ENCODE assay signal across 8 cellular contexts in the genomic region with DNA sequence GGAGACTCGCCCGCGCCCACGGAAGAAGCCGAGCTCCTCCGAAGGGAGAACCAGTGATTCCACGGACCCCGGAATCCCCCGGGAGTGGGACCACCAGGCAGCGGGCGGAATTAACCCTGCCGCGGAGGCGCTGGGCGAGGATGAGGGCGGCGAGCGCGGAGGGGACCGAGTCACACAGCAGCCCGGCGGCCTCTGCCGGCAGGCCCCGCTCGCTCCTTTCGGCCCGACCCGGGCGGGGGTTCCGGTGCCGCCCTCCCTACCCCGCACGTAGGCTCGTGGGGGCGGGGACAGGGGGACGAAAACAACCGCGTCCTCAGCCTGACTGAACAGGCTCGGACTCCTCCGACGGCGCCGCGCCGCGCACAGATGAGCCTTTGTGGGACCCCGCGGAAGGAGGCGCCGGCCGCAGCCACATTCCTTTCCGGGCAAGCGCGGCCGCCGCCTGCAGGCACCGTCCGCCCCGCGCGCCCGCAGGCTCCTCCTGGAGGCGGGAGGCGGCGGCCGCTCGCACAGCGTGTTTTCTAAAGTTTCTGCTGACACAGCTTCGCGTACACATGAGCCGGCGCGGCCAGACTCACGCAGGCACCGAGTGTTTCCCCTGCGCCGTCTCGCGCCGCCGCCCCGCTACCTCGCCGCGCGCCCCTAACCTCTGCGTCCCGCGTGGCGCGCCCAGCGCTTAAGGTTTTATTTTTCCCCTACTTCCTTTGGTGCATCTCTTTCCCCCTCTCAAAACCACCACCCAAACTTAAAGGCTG.
DNase-seq lines count a peak whose midpoint lies in the region; ATAC-seq and TF ChIP-seq lines count a peak whose summit lies in the region.

No MANE protein-coding gene starts in this region.

- peak overlapping the region; percentile 97 to 99 (median 99) for H3K27ac ChIP-seq in right lobe of liver

- H3K27me3 Mint-ChIP-seq in dendritic cell treated with granulocyte-macrophage colony-stimulating factor and Interleukin-4, amounts not matched to agents 40 ng/mL and 50 ng/mL, for 4 days = no peaks in the 10 kb centered on the region

- H3K36me3 ChIP-seq in right lobe of liver = no peaks in the 10 kb centered on the region

- H3K27me3 ChIP-seq in right lobe of liver = no peaks in the 10 kb centered on the region

- TF ChIP-seq POLR2A in GM19193 (IDR thresholded peaks at IDR 0.05; ENCODE audit: extremely low read depth, insufficient read depth, insufficient read length) (peak; percentile 90), right lobe of liver (IDR thresholded peaks at IDR 0.05) (peak; percentile 98)

- peaks cover 28% of the 10 kb centered on the region for H3K4me1 Mint-ChIP-seq in dendritic cell treated with granulocyte-macrophage colony-stimulating factor and Interleukin-4, amounts not matched to agents 40 ng/mL and 50 ng/mL, for 4 days (ENCODE audit: low read depth)

- peak overlapping the region; percentile 87 for H3K4me3 Mint-ChIP-seq in dendritic cell treated with granulocyte-macrophage colony-stimulating factor and Interleukin-4, amounts not matched to agents 40 ng/mL and 50 ng/mL, for 4 days

- H3K9me3 ChIP-seq in right lobe of liver = no peaks in the 10 kb centered on the region

- peaks cover 5% of the 10 kb centered on the region for H3K36me3 Mint-ChIP-seq in dendritic cell treated with granulocyte-macrophage colony-stimulating factor and Interleukin-4, amounts not matched to agents 40 ng/mL and 50 ng/mL, for 4 days (ENCODE audit: low read depth)

- intact Hi-C loops in dendritic cell treated with granulocyte-macrophage colony-stimulating factor and Interleukin-4, amounts not matched to agents 40 ng/mL and 50 ng/mL, for 4 days (cut with micrococcal nuclease) = loop anchor here (2.0 to 10.0 kb wide), 4 partner anchors 241 to 1704 kb away; no protein-coding TSS in a partner anchor
- intact Hi-C loops in right lobe of liver (cut with DNase I) = no loop called here

- H3K4me3 ChIP-seq in right lobe of liver = peak overlapping the region; percentile 66 to 68 (median 66)

- no peaks in the 10 kb centered on the region for H3K9me3 Mint-ChIP-seq in dendritic cell treated with granulocyte-macrophage colony-stimulating factor and Interleukin-4, amounts not matched to agents 40 ng/mL and 50 ng/mL, for 4 days

- DNase-seq in C1 segment of cervical spinal cord (lab: John Stamatoyannopoulos, UW) = peak; percentile 39 to 91 (median 86)
- peak; percentile 77 to 89 for DNase-seq in NCI-H524 (lab: John Stamatoyannopoulos, UW)
- peak; percentile 78 to 79 for DNase-seq in activated CD4-positive, alpha-beta T cell treated with anti-CD3 and anti-CD28 coated beads, Interleukin-2, amount 50 U/mL, for 24 hours (ENCODE audit: low read depth in 1 of 2, low spot score in 1 of 2)
- DNase-seq in right lobe of liver = peak; percentile 94 to 96 (median 95)
- DNase-seq in stimulated activated CD4-positive, alpha-beta T cell treated with anti-CD3 and anti-CD28 coated beads, Interleukin-4, amount 100 ng/mL, for 24 hours = peak; percentile 86

- H3K4me1 ChIP-seq in right lobe of liver = peaks cover 0 to 30% (median 3%) of the 10 kb centered on the region in 4 donors

- TF ChIP-seq CTCF in right lobe of liver (IDR thresholded peaks at IDR 0.05) = peak; percentile 37 to 47 (median 42)

- ATAC-seq in HG03378 (IDR thresholded peaks at IDR 0.05; ENCODE audit: unreplicated experiment) = peak; percentile 65
- ATAC-seq in right lobe of liver = peak; percentile 89 to 95 (median 92)

- H3K27ac Mint-ChIP-seq in dendritic cell treated with granulocyte-macrophage colony-stimulating factor and Interleukin-4, amounts not matched to agents 40 ng/mL and 50 ng/mL, for 4 days = peak overlapping the region; percentile 99

- under 1% methylated on average over 30 of the region's 92 CpGs for WGBS in right lobe of liver (ENCODE audit: insufficient coverage, low coverage, low lambda C conversion rate, missing lambda C conversion rate)

Comparison
In these comparisons a context has a peak if more than half of its experiments do, and no peak if none do; other contexts are left out.
1. Peak in every context shown above with its lines: DNase-seq, ATAC-seq, H3K4me3 ChIP-seq and H3K27ac ChIP-seq.